1 cellular context compared by ENCODE assay signal in genomic region chr19:55660991-55661390, GRCh38.
TF ChIP-seq lines count a peak whose summit lies in the region.

No MANE protein-coding gene starts in this region.

TF ChIP-seq in IMR-90, 13 proteins besides CTCF, POLR2A, EP300 and RAD21:
- TF ChIP-seq RCOR1 (IDR thresholded peaks at IDR 0.05; ENCODE audit: insufficient replicate concordance, low read length) (no peak), ELK1 (IDR thresholded peaks at IDR 0.05; ENCODE audit: borderline replicate concordance, low read depth, low read length) (no peak), BHLHE40 (IDR thresholded peaks at IDR 0.05; ENCODE audit: low read depth, low read length) (no peak), NFE2L2 (IDR thresholded peaks at IDR 0.05; ENCODE audit: low read depth, low read length) (no peak), CHD1 (IDR thresholded peaks at IDR 0.05; ENCODE audit: low read depth, low read length) (no peak), FOS (IDR thresholded peaks at IDR 0.05; ENCODE audit: low read depth, low read length) (no peak), CEBPB (IDR thresholded peaks at IDR 0.05; ENCODE audit: low read depth, low read length) (no peak), RFX5 (IDR thresholded peaks at IDR 0.05; ENCODE audit: low read depth, low read length) (no peak), USF2 (IDR thresholded peaks at IDR 0.05; ENCODE audit: low read depth, low read length) (no peak), SMC3 (IDR thresholded peaks at IDR 0.05; ENCODE audit: low read depth, low read length) (no peak), MAFK (IDR thresholded peaks at IDR 0.05; ENCODE audit: low read depth, low read length) (no peak), MXI1 (IDR thresholded peaks at IDR 0.05; ENCODE audit: borderline replicate concordance, low read depth, low read length) (no peak), MAZ (IDR thresholded peaks at IDR 0.05; ENCODE audit: borderline replicate concordance, low read depth, low read length) (no peak)
TF ChIP-seq in IMR-90: peak in this region for 0.
